25 cellular contexts compared by ENCODE assay signal in genomic region chr3:18987070-18987469, GRCh38.
A peak's percentile ranks its signal among the peaks of the same experiment; 100 is the strongest.
DNase-seq lines count a peak whose midpoint lies in the region; ATAC-seq, FAIRE-seq and TF ChIP-seq lines count a peak whose summit lies in the region.
"Had no signal": no experiment of that assay in that cellular context is flagged by ENCODE, and none has a peak within 500 bp of the region (broad histone marks: within the 10 kb centered on the region; RNA-seq: fewer than 3 reads in every experiment).

No MANE protein-coding gene starts in this region.

- TF ChIP-seq EP300 in HepG2 (IDR thresholded peaks at IDR 0.05; ENCODE audit: low read depth in 2 of 2, low read length in 2 of 2) (no peak), HepG2 (CRISPR knock-in tag; IDR thresholded peaks at IDR 0.05; ENCODE audit: borderline replicate concordance) (no peak)

- no peak overlapping the region for H2AK5ac ChIP-seq in IMR-90 (ENCODE audit: low read depth, low read length)

- H3K27ac ChIP-seq in HepG2 (ENCODE audit: extremely low read length, insufficient read depth, low read length) (no peak overlapping the region), right lobe of liver (no peak overlapping the region), IMR-90 (ENCODE audit: insufficient read depth, low read length) (no peak overlapping the region), ascending aorta (no peak overlapping the region)
- H3K27ac ChIP-seq: 22Rv1, BLaER1 had no signal

- H3K4me1 ChIP-seq in HepG2 (ENCODE audit: insufficient read depth, low read length) (no peaks in the 10 kb centered on the region), right lobe of liver (no peaks in the 10 kb centered on the region), IMR-90 (ENCODE audit: control insufficient read depth, insufficient read depth, low read length) (no peaks in the 10 kb centered on the region), ascending aorta (no peaks in the 10 kb centered on the region)
- H3K4me1 ChIP-seq: BE2C, BLaER1 had no signal

- H2AFZ ChIP-seq in HepG2 (ENCODE audit: low read length) (no peak overlapping the region), IMR-90 (replicated peaks; ENCODE audit: low read length, poor library complexity) (no peak overlapping the region)

- TF ChIP-seq RAD21 in HepG2 (CRISPR knock-in tag; IDR thresholded peaks at IDR 0.05) (no peak), IMR-90 (IDR thresholded peaks at IDR 0.05; ENCODE audit: low read length) (no peak)

- H2BK15ac ChIP-seq in IMR-90 (ENCODE audit: low read depth, low read length): no peak overlapping the region

- POLR2A ChIA-PET in HepG2 (lab: Yijun Ruan, JAX) (no interaction called here), IMR-90 (lab: Charles Lee; ENCODE audit: unreplicated experiment) (no interaction called here)

- H3K9me3 ChIP-seq in HepG2 (ENCODE audit: low read length) (no peaks in the 10 kb centered on the region), right lobe of liver (no peaks in the 10 kb centered on the region), IMR-90 (ENCODE audit: control insufficient read depth, insufficient read depth, low read length) (peaks cover 10% of the 10 kb centered on the region), ascending aorta (no peaks in the 10 kb centered on the region)
- H3K9me3 ChIP-seq: BE2C, BLaER1 had no signal

- H2AK9ac ChIP-seq in IMR-90 (replicated peaks; ENCODE audit: low read depth, low read length, poor library complexity): no peak overlapping the region

- H2BK20ac ChIP-seq in IMR-90 (ENCODE audit: low read depth, low read length): no peak overlapping the region

- H3K4me2 ChIP-seq in HepG2 (ENCODE audit: low read depth, low read length) (no peak overlapping the region), IMR-90 (ENCODE audit: low read depth, low read length) (no peak overlapping the region)
- H3K4me2 ChIP-seq: BLaER1 had no signal

- H3K9me1 ChIP-seq in IMR-90 (ENCODE audit: insufficient read depth, low read length): no peaks in the 10 kb centered on the region

- H4K20me1 ChIP-seq in HepG2 (ENCODE audit: insufficient read depth, low read length) (no peaks in the 10 kb centered on the region), IMR-90 (ENCODE audit: insufficient read depth, low read length) (no peaks in the 10 kb centered on the region)
- H4K20me1 ChIP-seq: BLaER1 had no signal

- H3K9ac ChIP-seq in HepG2 (ENCODE audit: insufficient read depth, low read depth, low read length) (no peak overlapping the region), IMR-90 (ENCODE audit: low read depth, low read length) (no peak overlapping the region)
- H3K9ac ChIP-seq: BLaER1 had no signal

- ATAC-seq in HepG2: no peak
- ATAC-seq in right lobe of liver: no peak
- ATAC-seq in IMR-90 (ENCODE audit: low read depth): no peak
- ATAC-seq: GM12878 had no signal

- H3K14ac ChIP-seq in IMR-90 (replicated peaks; ENCODE audit: low read depth, low read length): no peak overlapping the region

- H3K36me3 ChIP-seq in HepG2 (replicated peaks in 1 of 2; ENCODE audit: control insufficient read depth in 1 of 2, insufficient read depth in 2 of 2, low read length in 2 of 2) (no peaks in the 10 kb centered on the region), right lobe of liver (no peaks in the 10 kb centered on the region), IMR-90 (ENCODE audit: control insufficient read depth, insufficient read depth, low read length) (no peaks in the 10 kb centered on the region), ascending aorta (no peaks in the 10 kb centered on the region)
- H3K36me3 ChIP-seq: BE2C, BLaER1 had no signal

- H3K18ac ChIP-seq in IMR-90 (ENCODE audit: low read depth, low read length): no peak overlapping the region

- H4K8ac ChIP-seq in IMR-90 (ENCODE audit: low read depth in 2 of 2, low read length in 2 of 2): no peak overlapping the region

- H3K27me3 ChIP-seq in HepG2 (ENCODE audit: control insufficient read depth in 1 of 2, insufficient read depth in 2 of 2, low read length in 2 of 2) (no peaks in the 10 kb centered on the region), right lobe of liver (no peaks in the 10 kb centered on the region), IMR-90 (ENCODE audit: control insufficient read depth, insufficient read depth, low read length) (no peaks in the 10 kb centered on the region), ascending aorta (no peaks in the 10 kb centered on the region)
- H3K27me3 ChIP-seq: BE2C, BLaER1 had no signal

- H3K79me2 ChIP-seq in HepG2 (ENCODE audit: insufficient read depth, low read length): no peaks in the 10 kb centered on the region

- in situ Hi-C loops in HepG2 (cut with HindIII; ENCODE audit: extremely low pct_ligation_motif_present, low pct_unique_long_range_greater_than_20kb) (loop anchor here (10.0 to 25.0 kb wide), 2 partner anchors 142 to 425 kb away; no protein-coding TSS in a partner anchor), IMR-90 (cut with MboI; ENCODE audit: low sequenced_read_pairs) (no loop called here)

- no peak overlapping the region for H3K56ac ChIP-seq in IMR-90 (ENCODE audit: extremely low read depth, insufficient read depth, low read length)

- no peak overlapping the region for H3K4ac ChIP-seq in IMR-90 (ENCODE audit: low read depth, low read length)

- FAIRE-seq in HepG2 (lab: Jason Lieb, UNC): no peak
- peak; percentile 8 for FAIRE-seq in frontal cortex (lab: Jason Lieb, UNC)
- FAIRE-seq: GM12878, GM12892, GM18507 had no signal

- TF ChIP-seq CTCF in HepG2 (CRISPR knock-in tag; IDR thresholded peaks at IDR 0.05) (no peak), right lobe of liver (IDR thresholded peaks at IDR 0.05) (no peak), IMR-90 (conservative IDR thresholded peaks at IDR 0.05; ENCODE audit: low read depth, low read length) (no peak), ascending aorta (IDR thresholded peaks at IDR 0.05) (no peak)

- no peak overlapping the region for H2BK120ac ChIP-seq in IMR-90 (ENCODE audit: low read depth, low read length)

- dilution Hi-C loops in IMR-90 (cut with HindIII; ENCODE audit: low sequenced_read_pairs, unreplicated experiment): no loop called here

- TF ChIP-seq POLR2A in HepG2 (IDR thresholded peaks at IDR 0.05; ENCODE audit: insufficient read depth in 1 of 2, low read depth in 2 of 2, low read length in 2 of 2) (no peak), right lobe of liver (IDR thresholded peaks at IDR 0.05) (no peak), IMR-90 (IDR thresholded peaks at IDR 0.05; ENCODE audit: low read depth, low read length) (no peak)

- H3K4me3 ChIP-seq in HepG2 (replicated peaks in 1 of 3; ENCODE audit: insufficient read depth in 1 of 3, low read depth in 2 of 3, low read length in 3 of 3): no peak overlapping the region
- H3K4me3 ChIP-seq in right lobe of liver: no peak overlapping the region
- H3K4me3 ChIP-seq in IMR-90 (ENCODE audit: insufficient read depth, low read depth, low read length): no peak overlapping the region
- H3K4me3 ChIP-seq in ascending aorta: no peak overlapping the region
- H3K4me3 ChIP-seq: BLaER1, GM12878 had no signal

- intact Hi-C loops in HepG2 (cut with micrococcal nuclease; ENCODE audit: unreplicated experiment): no loop called here
- intact Hi-C loops in right lobe of liver (cut with DNase I): no loop called here
- intact Hi-C loops in IMR-90 (cut with micrococcal nuclease): no loop called here
- intact Hi-C loops in ascending aorta (cut with DNase I): no loop called here

- H4K91ac ChIP-seq in IMR-90 (ENCODE audit: insufficient read depth, low read depth, low read length): no peak overlapping the region

- no peak overlapping the region for H4K5ac ChIP-seq in IMR-90 (ENCODE audit: low read depth, low read length)

- no TSS peak for BruUV-seq in HepG2 (replicated peaks; lab: Mats Ljungman, UMichigan)
- BruUV-seq in IMR-90 (replicated peaks; lab: Mats Ljungman, UMichigan): no TSS peak

- DNase-seq in HepG2 (ENCODE audit: low spot score): no peak
- DNase-seq in right lobe of liver: no peak
- DNase-seq in IMR-90: no peak
- no peak for DNase-seq in frontal cortex (ENCODE audit: low spot score in 2 of 2)
- no peak for DNase-seq in NCI-H748 treated with DMSO at 0.1 percent for 48 hours (lab: John Stamatoyannopoulos, UW)
- no peak for DNase-seq in ascending aorta (ENCODE audit: low spot score in 2 of 2)
- DNase-seq: ACHN; BE2C; C1 segment of cervical spinal cord; CD4-positive, alpha-beta memory T cell; CD4-positive, CD25-positive, alpha-beta regulatory T cell; CD8-positive, alpha-beta memory T cell; COR-L47; DMS 273 treated with DMSO at 0.1 percent for 48 hours; DMS153; DMS53; DMS79; DND-41; EL; GDM1 had no signal

- no peak overlapping the region for H2BK5ac ChIP-seq in IMR-90 (ENCODE audit: low read depth, low read length, poor library complexity, severe bottlenecking)

- no peaks in the 10 kb centered on the region for H3K79me1 ChIP-seq in IMR-90 (ENCODE audit: low read depth in 1 of 2, low read length in 2 of 2)

- CTCF ChIA-PET in HepG2 (lab: Yijun Ruan, JAX; ENCODE audit: low intra/inter-chr PET ratio, low total read pairs): interaction anchor here (2.1 kb wide), 1 partner anchor 140 kb away, joined by 12 read pairs; no protein-coding TSS in a partner anchor
- CTCF ChIA-PET in IMR-90 (lab: Yijun Ruan, JAX): no interaction called here

- H3K23ac ChIP-seq in IMR-90 (ENCODE audit: low read depth, low read length): no peak overlapping the region

TF ChIP-seq in HepG2, 621 proteins besides CTCF, POLR2A, EP300 and RAD21 (continues in another document):
- TF ChIP-seq BCL3 (CRISPR knock-in tag; IDR thresholded peaks at IDR 0.05) (no peak), CEBPB (IDR thresholded peaks at IDR 0.05; ENCODE audit: borderline replicate concordance, low read depth, low read length) (peak; percentile 56)

TF ChIP-seq in IMR-90, 13 proteins besides CTCF, POLR2A, EP300 and RAD21:
- TF ChIP-seq RCOR1 (IDR thresholded peaks at IDR 0.05; ENCODE audit: insufficient replicate concordance, low read length) (no peak), NFE2L2 (IDR thresholded peaks at IDR 0.05; ENCODE audit: low read depth, low read length) (no peak), CEBPB (IDR thresholded peaks at IDR 0.05; ENCODE audit: low read depth, low read length) (peak; percentile 65; the same call in 1 of the 2 replicates), RFX5 (IDR thresholded peaks at IDR 0.05; ENCODE audit: low read depth, low read length) (no peak)
